1 cellular context compared by ENCODE assay signal in genomic region chr15:90394074-90394473, GRCh38.
TF ChIP-seq lines count a peak whose summit lies in the region.

No MANE protein-coding gene starts in this region.

TF ChIP-seq in SK-N-SH, 30 proteins besides CTCF, POLR2A, EP300 and RAD21:
- TF ChIP-seq RXRA (IDR thresholded peaks at IDR 0.05; ENCODE audit: borderline replicate concordance, low read depth) (no peak), RCOR1 (IDR thresholded peaks at IDR 0.05; ENCODE audit: low read length) (no peak)
